ENCODE assay signal across 8 cellular contexts in the genomic region with DNA sequence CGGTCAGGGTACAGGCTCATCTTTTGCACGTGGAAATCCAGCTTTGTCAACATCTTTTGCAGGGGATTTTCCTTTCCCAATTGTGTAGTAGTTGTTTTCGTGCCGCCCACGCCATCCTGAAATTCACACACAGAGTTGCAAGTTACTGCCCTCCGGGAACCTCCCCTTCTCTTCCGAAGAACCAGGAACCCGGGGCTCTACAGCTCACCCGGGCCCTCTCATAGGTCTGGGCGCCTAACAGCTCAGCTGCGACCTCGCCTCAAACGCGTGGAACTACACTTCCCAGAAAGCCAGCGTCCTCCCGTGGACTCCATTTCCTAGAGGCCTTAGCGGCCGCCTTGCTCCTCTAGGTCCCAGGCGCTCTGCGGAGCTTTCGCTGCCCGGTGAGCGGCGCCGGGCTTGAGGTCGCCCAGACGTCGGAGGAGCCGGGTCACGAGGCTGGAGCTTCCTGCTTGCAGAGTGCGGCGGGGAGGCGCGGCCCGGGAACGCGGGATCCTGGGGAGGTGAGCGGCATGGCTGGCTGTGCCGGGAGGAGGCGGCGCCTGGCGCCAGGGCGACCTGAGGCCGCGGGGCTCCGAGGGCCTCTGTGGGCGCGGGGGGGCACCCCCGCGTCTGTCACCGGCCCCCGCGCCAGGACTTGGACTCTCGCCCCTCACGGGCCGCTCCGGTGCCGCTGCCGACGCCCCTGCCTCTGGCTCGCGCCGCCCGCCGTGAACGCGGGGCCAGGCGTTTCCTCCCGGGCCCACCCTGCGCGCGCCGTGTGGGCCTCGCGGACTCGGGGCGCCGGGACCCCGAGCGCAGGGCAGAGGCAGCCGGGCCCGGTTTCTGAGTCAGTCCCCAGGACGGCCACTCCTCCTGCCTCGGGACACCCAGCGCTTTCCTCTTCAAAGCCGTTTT. TPM values are rescaled to one million over a fixed set of nuclear protein-coding genes. Genes with fewer than 3 reads are reported as not detected.
DNase-seq lines count a peak whose midpoint lies in the region; ATAC-seq and TF ChIP-seq lines count a peak whose summit lies in the region.

ZNF354B (plus strand) TSS at position 329 of the 897 bp plus-strand sequence. CDS start 1,095 bp downstream, outside the sequence.

- H2AFZ ChIP-seq in GM23248 (peak within 1 kb of the TSS; percentile 90), Karpas-422 (ENCODE audit: low read length) (peak within 1 kb of the TSS; percentile 69; the same call in 1 of the 2 replicates)

- H3K27me3 ChIP-seq in GM23248 (replicated peaks; ENCODE audit: insufficient read depth) (no peaks in the 10 kb centered on the region), Karpas-422 (ENCODE audit: low read length) (no peaks in the 10 kb centered on the region; the same call in 1 of the 2 replicates), RWPE2 (ENCODE audit: insufficient read depth, poor library complexity, severe bottlenecking) (no peaks in the 10 kb centered on the region)

- ATAC-seq in RWPE2 (ENCODE audit: low read depth) = peak; percentile 95
- peak; percentile 95 to 96 for ATAC-seq in natural killer cell treated with Interleukin-12 subunit alpha and Interleukin-12 subunit beta and Interleukin-15 and Interleukin-18, amount 100 ng/mL, for 72 hours

- 0 out of 2 replicates have a peak, but pooled peaks cover 9% of the 10 kb centered on the region for H3K36me3 ChIP-seq in GM23248 (ENCODE audit: low read depth)
- no peaks in the 10 kb centered on the region for H3K36me3 ChIP-seq in Karpas-422 (ENCODE audit: insufficient read depth, low read length)
- peaks cover 37% of the 10 kb centered on the region for H3K36me3 ChIP-seq in RWPE2 (ENCODE audit: low read depth)

- H3K4me1 ChIP-seq in GM23248 (ENCODE audit: insufficient read depth) (no peaks in the 10 kb centered on the region), Karpas-422 (ENCODE audit: low read length) (no peaks in the 10 kb centered on the region), RWPE2 (ENCODE audit: insufficient read depth, poor library complexity, severe bottlenecking) (peaks cover 6% of the 10 kb centered on the region)

- H3K4me2 ChIP-seq in GM23248 (ENCODE audit: unreplicated experiment) (peak within 1 kb of the TSS; percentile 93), Karpas-422 (ENCODE audit: low read depth, low read length, poor library complexity, severe bottlenecking) (peak within 1 kb of the TSS; percentile 55)

- H3K4me3 ChIP-seq in GM23248 (peak within 1 kb of the TSS; percentile 97), Karpas-422 (ENCODE audit: low read length) (peak within 1 kb of the TSS; percentile 60; the same call in 1 of the 2 replicates), RWPE2 (ENCODE audit: severe bottlenecking) (peak within 1 kb of the TSS; percentile 92), fibroblast of pulmonary artery (replicated peaks; ENCODE audit: low read depth, low read length) (peak within 1 kb of the TSS; percentile 63)

- H3K79me2 ChIP-seq in GM23248 (ENCODE audit: insufficient read depth) (peaks cover 34% of the 10 kb centered on the region), Karpas-422 (ENCODE audit: low read length) (no peaks in the 10 kb centered on the region)

- 0 to 1% methylated on average over 53 to 69 of the region's 86 CpGs for WGBS in GM23248 (ENCODE audit: low coverage in 1 of 2, low lambda C conversion rate in 2 of 2, missing lambda C conversion rate in 2 of 2), 2 experiments

- H3K27ac ChIP-seq in GM23248 (peak within 1 kb of the TSS; percentile 57), Karpas-422 (ENCODE audit: low read length) (no peak within 1 kb of the TSS), RWPE2 (ENCODE audit: poor library complexity, severe bottlenecking) (peak within 1 kb of the TSS; percentile 69)

- peaks cover 19 to 21% of the 10 kb centered on the region in 2 donors for H3K4me1 Mint-ChIP-seq in natural killer cell treated with Interleukin-12 subunit alpha and Interleukin-12 subunit beta and Interleukin-15 and Interleukin-18, amount 100 ng/mL, for 72 hours (ENCODE audit: low read depth in 2 of 2)

- H3K9ac ChIP-seq in GM23248 (peak within 1 kb of the TSS; percentile 85), Karpas-422 (ENCODE audit: low read length) (peak within 1 kb of the TSS; percentile 62)

- TF ChIP-seq CTCF in RWPE2 (IDR thresholded peaks at IDR 0.05; ENCODE audit: poor library complexity, severe bottlenecking) (peak; percentile 16), fibroblast of pulmonary artery (IDR thresholded peaks at IDR 0.05; ENCODE audit: low read length, missing control alignments) (no peak)

- peak within 1 kb of the TSS; percentile 22 to 81 for H3K27ac Mint-ChIP-seq in natural killer cell treated with Interleukin-12 subunit alpha and Interleukin-12 subunit beta and Interleukin-15 and Interleukin-18, amount 100 ng/mL, for 72 hours

- H3K9me3 ChIP-seq in GM23248 (ENCODE audit: low read depth) (no peaks in the 10 kb centered on the region), Karpas-422 (ENCODE audit: low read length) (no peaks in the 10 kb centered on the region), RWPE2 (ENCODE audit: severe bottlenecking) (no peaks in the 10 kb centered on the region)

- H3K4me3 Mint-ChIP-seq in natural killer cell treated with Interleukin-12 subunit alpha and Interleukin-12 subunit beta and Interleukin-15 and Interleukin-18, amount 100 ng/mL, for 72 hours = peak within 1 kb of the TSS; percentile 88

- no peaks in the 10 kb centered on the region for H3F3A ChIP-seq in GM23248 (ENCODE audit: insufficient read depth)

- H3K36me3 Mint-ChIP-seq in natural killer cell treated with Interleukin-12 subunit alpha and Interleukin-12 subunit beta and Interleukin-15 and Interleukin-18, amount 100 ng/mL, for 72 hours = peaks cover 13% of the 10 kb centered on the region

- H3K9me2 ChIP-seq in GM23248 (ENCODE audit: insufficient read depth) (no peaks in the 10 kb centered on the region), Karpas-422 (replicated peaks; ENCODE audit: insufficient read depth, low read length) (no peaks in the 10 kb centered on the region)

- in situ Hi-C loops in GM23248 (cut with MboI) = no loop called here

- H3K27me3 Mint-ChIP-seq in natural killer cell treated with Interleukin-12 subunit alpha and Interleukin-12 subunit beta and Interleukin-15 and Interleukin-18, amount 100 ng/mL, for 72 hours = no peaks in the 10 kb centered on the region

- no peaks in the 10 kb centered on the region for H4K20me1 ChIP-seq in GM23248 (ENCODE audit: insufficient read depth)
- no peaks in the 10 kb centered on the region for H4K20me1 ChIP-seq in Karpas-422 (ENCODE audit: insufficient read depth, low read depth, low read length)

- DNase-seq in Daoy (ENCODE audit: low read depth) (peak; percentile 96), GM23248 (peak; percentile 97), Karpas-422 (peak; percentile 72), RWPE2 (ENCODE audit: low spot score) (peak; percentile 92), fibroblast of pulmonary artery (ENCODE audit: low read depth) (peak; percentile 97)
- peak; percentile 70 for DNase-seq in activated T-helper 9 cell treated with anti-CD3 and anti-CD28 coated beads, Interleukin-2, amount 50 U/mL, for 16 hours (ENCODE audit: low read depth)
- DNase-seq in natural killer cell treated with Interleukin-12 subunit alpha and Interleukin-12 subunit beta and Interleukin-15 and Interleukin-18, amount 100 ng/mL, for 72 hours (ENCODE audit: low spot score) = peak; percentile 88
- peak; percentile 82 for DNase-seq in stimulated activated naive CD4-positive, alpha-beta T cell treated with Interleukin-2 at 50 U/mL for 16 hours (lab: John Stamatoyannopoulos, UW)

- no peaks in the 10 kb centered on the region for H3K9me3 Mint-ChIP-seq in natural killer cell treated with Interleukin-12 subunit alpha and Interleukin-12 subunit beta and Interleukin-15 and Interleukin-18, amount 100 ng/mL, for 72 hours

RNA-seq across cellular contexts. Expression of gene ZNF354B, which starts in this region (rescaled TPM):
- total RNA-seq in Daoy (2014; rRNA removed; shearing (Covaris generic)) = 6.1 and 8.9 TPM in 2 replicates
- 3.3 and 3.4 TPM in 2 replicates for total RNA-seq in GM23248 (2014; rRNA removed; shearing (Covaris generic))
- polyA plus RNA-seq in GM23248 (2016; fragmentation: Nextera tagmentation; extraction: Ambion mirVana) = 3.2 and 4.9 TPM in 2 replicates
- total RNA-seq in Karpas-422 (2014; rRNA removed; shearing (Covaris generic); ENCODE audit: low replicate concordance) = 2.2 and 3.4 TPM in 2 replicates
- total RNA-seq in natural killer cell treated with Interleukin-12 subunit alpha and Interleukin-12 subunit beta and Interleukin-15 and Interleukin-18, amount 100 ng/mL, for 72 hours = 10 to 100 TPM; 10.3 to 18.7 TPM
